ENCODE assay signal across 9 cellular contexts in the genomic region with DNA sequence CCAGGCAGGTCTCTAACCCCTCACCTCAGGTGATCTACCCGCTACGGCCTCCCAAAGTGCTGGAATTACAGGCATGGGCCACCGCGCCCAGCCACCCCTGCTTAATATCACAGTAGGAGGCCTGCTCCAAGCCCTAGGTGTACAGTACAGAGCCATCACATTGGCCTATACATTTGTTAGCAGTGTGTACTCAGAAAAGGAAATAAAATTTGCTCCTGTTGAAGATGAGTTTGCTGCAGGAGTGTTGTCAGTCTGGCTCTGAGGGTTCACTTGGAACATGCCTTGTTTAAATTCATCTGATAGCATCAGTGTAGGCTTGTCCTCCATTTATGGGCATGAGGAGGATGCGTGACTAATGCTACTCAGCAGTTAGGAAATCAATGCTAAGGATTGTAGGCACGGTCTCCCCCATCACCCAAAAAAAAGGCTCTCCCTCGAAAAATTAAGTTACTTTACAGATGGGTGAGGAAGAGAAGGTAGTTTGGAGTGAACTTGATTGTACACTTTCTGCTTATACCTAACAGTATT. TPM values are rescaled to one million over a fixed set of nuclear protein-coding genes. Genes with fewer than 3 reads are reported as not detected.
DNase-seq lines count a peak whose midpoint lies in the region; ATAC-seq and TF ChIP-seq lines count a peak whose summit lies in the region.
"Had no signal": no experiment of that assay in that cellular context is flagged by ENCODE, and none has a peak within 500 bp of the region (broad histone marks: within the 10 kb centered on the region; RNA-seq: fewer than 3 reads in every experiment).

No MANE protein-coding gene starts in this region.

- H3K9me3 ChIP-seq in SK-N-MC (ENCODE audit: low read depth, low read length) (no peaks in the 10 kb centered on the region), smooth muscle cell (replicated peaks; ENCODE audit: low read depth) (no peaks in the 10 kb centered on the region), adrenal gland (replicated peaks in 1 of 3) (no peaks in the 10 kb centered on the region), ovary (no peaks in the 10 kb centered on the region)
- H3K9me3 ChIP-seq: left lung had no signal

- TF ChIP-seq POLR2A in adrenal gland (IDR thresholded peaks at IDR 0.05) (no peak), ovary (IDR thresholded peaks at IDR 0.05) (no peak)

- H3K36me3 ChIP-seq in SK-N-MC (ENCODE audit: insufficient read depth, low read length): no peaks in the 10 kb centered on the region
- no peaks in the 10 kb centered on the region for H3K36me3 ChIP-seq in smooth muscle cell (ENCODE audit: low read depth)
- H3K36me3 ChIP-seq in adrenal gland (replicated peaks in 1 of 2): no peaks in the 10 kb centered on the region
- no peaks in the 10 kb centered on the region for H3K36me3 ChIP-seq in ovary

- DNase-seq in H4 (ENCODE audit: low spot score) (peak; percentile 61), SK-N-MC (ENCODE audit: low read depth, low spot score) (no peak), fibroblast of the conjunctiva (ENCODE audit: low read depth) (peak; percentile 72), smooth muscle cell (lab: John Stamatoyannopoulos, UW; ENCODE audit: unreplicated experiment) (no peak), adrenal gland (no peak), GM13976 (ENCODE audit: low spot score) (no peak), ovary (no peak)
- DNase-seq: left lung had no signal

- H3K4me3 ChIP-seq in SK-N-MC (no peak overlapping the region), smooth muscle cell (peak overlapping the region; percentile 13), adrenal gland (no peak overlapping the region), ovary (no peak overlapping the region)
- H3K4me3 ChIP-seq: left lung had no signal

- H3K79me2 ChIP-seq in smooth muscle cell (ENCODE audit: low read depth): peaks cover 2% of the 10 kb centered on the region

- H2AFZ ChIP-seq in smooth muscle cell (ENCODE audit: low read depth): no peak overlapping the region

- peaks cover 15% of the 10 kb centered on the region for H3K4me1 ChIP-seq in smooth muscle cell (ENCODE audit: low read depth)
- H3K4me1 ChIP-seq in adrenal gland (replicated peaks in 1 of 2): peaks cover 4 to 18% of the 10 kb centered on the region in 2 donors
- peaks cover 7% of the 10 kb centered on the region for H3K4me1 ChIP-seq in ovary (ENCODE audit: insufficient read depth)

- no peak for ATAC-seq in GM18520 (IDR thresholded peaks at IDR 0.05; ENCODE audit: unreplicated experiment)
- ATAC-seq: left lung had no signal

- peaks cover 35% of the 10 kb centered on the region for H3F3A ChIP-seq in smooth muscle cell (ENCODE audit: low read depth)

- no peak overlapping the region for H3K9ac ChIP-seq in SK-N-MC (ENCODE audit: insufficient read length)
- peak overlapping the region; percentile 68 for H3K9ac ChIP-seq in smooth muscle cell (ENCODE audit: low read depth)

- intact Hi-C loops in adrenal gland (cut with DNase I) (loop anchor here in 1 of 2 donors (10.0 kb wide), 1 partner anchor 107 kb away; no protein-coding TSS in a partner anchor), ovary (cut with DNase I) (loop anchor here in 2 of 4 donors (5.0 to 10.0 kb wide), 3 partner anchors 93 to 255 kb away; no protein-coding TSS in a partner anchor)

- peak overlapping the region; percentile 72 for H3K4me2 ChIP-seq in smooth muscle cell

- 36% methylated on average over 7 of the region's 7 CpGs for WGBS in smooth muscle cell (ENCODE audit: low lambda C conversion rate)
- WGBS in adrenal gland, 4 donors: 82 to 90% (median 87%) methylated on average over 7 of the region's 7 CpGs
- 67 to 73% (median 69%) methylated on average over 7 of the region's 7 CpGs for WGBS in ovary, 3 donors

- no peak for TF ChIP-seq CTCF in smooth muscle cell (IDR thresholded peaks at IDR 0.05; ENCODE audit: borderline replicate concordance, insufficient read depth, poor library complexity, severe bottlenecking)
- TF ChIP-seq CTCF in adrenal gland (IDR thresholded peaks at IDR 0.05): no peak
- no peak for TF ChIP-seq CTCF in GM13976 (IDR thresholded peaks at IDR 0.05; ENCODE audit: borderline replicate concordance, control extremely low read depth, extremely low read depth, insufficient read depth, missing control alignments)
- no peak for TF ChIP-seq CTCF in ovary (IDR thresholded peaks at IDR 0.05)

- no peaks in the 10 kb centered on the region for H4K20me1 ChIP-seq in smooth muscle cell (ENCODE audit: low read depth)

- in situ Hi-C loops in GM13976 (cut with MboI; ENCODE audit: low sequenced_read_pairs, unreplicated experiment): no loop called here

- no peak for TF ChIP-seq EP300 in ovary (IDR thresholded peaks at IDR 0.05)

- no peaks in the 10 kb centered on the region for H3K27me3 ChIP-seq in smooth muscle cell (ENCODE audit: low read depth)
- no peaks in the 10 kb centered on the region for H3K27me3 ChIP-seq in adrenal gland
- no peaks in the 10 kb centered on the region for H3K27me3 ChIP-seq in ovary

- H3K27ac ChIP-seq in SK-N-MC (0 out of 2 replicates have a peak overlapping the region, but pooled peaks have one; percentile 37), smooth muscle cell (ENCODE audit: low read depth) (peak overlapping the region; percentile 99), adrenal gland (no peak overlapping the region), ovary (no peak overlapping the region)

RNA-seq across cellular contexts. Expression of a gene that starts 4.6 kb away (rescaled TPM):
- total RNA-seq in H4 (2014; rRNA removed; shearing (Covaris generic)): 89.4 and 98.0 TPM in 2 replicates
- total RNA-seq in smooth muscle cell (147 and 170 TPM in 2 replicates), adrenal gland (100 to 1,000 TPM in 4 of 8 donors, 10 to 100 TPM in 4; 36.7 to 130 (median 81.8) TPM), ovary (100 to 1,000 TPM in 1 of 7 donors, 10 to 100 TPM in 6; 33.4 to 112 (median 88.6) TPM)
- polyA plus RNA-seq in smooth muscle cell (39.3 and 70.5 TPM in 2 replicates), adrenal gland (100 to 1,000 TPM in 1 of 3 donors, 10 to 100 TPM in 2; 10.0 to 142 (median 51.8) TPM), ovary (100 to 1,000 TPM in 1 of 2 donors, 10 to 100 TPM in 1; 40.1 to 137 TPM)

Comparison
In these comparisons a context has a peak if more than half of its experiments do, and no peak if none do; other contexts are left out.
1. DNase-seq: peak in H4 (single experiment) and fibroblast of the conjunctiva (single experiment); none in SK-N-MC (single experiment), smooth muscle cell (single experiment), adrenal gland (0 of 7), GM13976 (single experiment) and ovary (0 of 5).
2. H3K27ac ChIP-seq: peak in SK-N-MC (single experiment) and smooth muscle cell (single experiment); none in adrenal gland (0 of 5) and ovary (0 of 2).